ENCODE assay signal across 8 cellular contexts in genomic region chr11:9060700-9061111, GRCh38. TPM values are rescaled to one million over a fixed set of nuclear protein-coding genes. Genes with fewer than 3 reads are reported as not detected.
DNase-seq lines count a peak whose midpoint lies in the region; ATAC-seq, FAIRE-seq and TF ChIP-seq lines count a peak whose summit lies in the region.

No MANE protein-coding gene starts in this region.

- H3K27me3 Mint-ChIP-seq in activated CD4-positive, alpha-beta T cell treated with anti-CD3 and anti-CD28 coated beads, Interleukin-2, amount 10 ng/mL, durations not matched to agents 24 days and 14 days: peaks cover 17% of the 10 kb centered on the region

- no peak overlapping the region for H3K4me3 Mint-ChIP-seq in activated CD4-positive, alpha-beta T cell treated with anti-CD3 and anti-CD28 coated beads, Interleukin-2, amount 10 ng/mL, durations not matched to agents 24 days and 14 days

- no peaks in the 10 kb centered on the region for H3K4me1 ChIP-seq in breast epithelium

- H3K36me3 Mint-ChIP-seq in activated CD4-positive, alpha-beta T cell treated with anti-CD3 and anti-CD28 coated beads, Interleukin-2, amount 10 ng/mL, durations not matched to agents 24 days and 14 days (ENCODE audit: low read depth): no peaks in the 10 kb centered on the region

- TF ChIP-seq CTCF in bronchial epithelial cell (IDR thresholded peaks at IDR 0.05; ENCODE audit: insufficient read depth, low read length, severe bottlenecking): peak; percentile 45
- no peak for TF ChIP-seq CTCF in breast epithelium (IDR thresholded peaks at IDR 0.05)

- peak; percentile 84 for DNase-seq in activated CD4-positive, alpha-beta T cell treated with anti-CD3 and anti-CD28 coated beads, Interleukin-2, amount 10 ng/mL, durations not matched to agents 24 days and 14 days
- DNase-seq in activated CD4-positive, alpha-beta T cell treated with anti-CD3 and anti-CD28 coated beads for 4 hours: no peak
- DNase-seq in NAMALWA (ENCODE audit: low spot score) (peak; percentile 47), bronchial epithelial cell (ENCODE audit: low read depth) (peak; percentile 23), frontal cortex (ENCODE audit: low spot score in 2 of 2) (no peak), breast epithelium (ENCODE audit: low spot score in 2 of 2) (no peak)
- DNase-seq in stimulated activated naive CD8-positive, alpha-beta T cell treated with anti-CD3 and anti-CD28 coated beads, Interleukin-15, Interleukin-2, amounts not matched to agents 100 U/mL and 50 U/mL, for 24 hours: peak; percentile 61

- no peak for FAIRE-seq in bronchial epithelial cell (lab: Jason Lieb, UNC)
- FAIRE-seq in frontal cortex (lab: Jason Lieb, UNC): no peak

- no peak overlapping the region for H3K27ac ChIP-seq in breast epithelium

- H3K4me1 Mint-ChIP-seq in activated CD4-positive, alpha-beta T cell treated with anti-CD3 and anti-CD28 coated beads, Interleukin-2, amount 10 ng/mL, durations not matched to agents 24 days and 14 days: peaks cover 14% of the 10 kb centered on the region

- H3K36me3 ChIP-seq in bronchial epithelial cell (ENCODE audit: control insufficient read depth, insufficient read depth, low read length) (no peaks in the 10 kb centered on the region), breast epithelium (no peaks in the 10 kb centered on the region)

- ATAC-seq in HG02610 (IDR thresholded peaks at IDR 0.05; ENCODE audit: unreplicated experiment): peak; percentile 97
- ATAC-seq in stimulated activated naive CD8-positive, alpha-beta T cell treated with anti-CD3 and anti-CD28 coated beads, Interleukin-15, Interleukin-2, amounts not matched to agents 100 U/mL and 50 U/mL, for 24 hours: peak; percentile 99

- intact Hi-C loops in activated CD4-positive, alpha-beta T cell treated with anti-CD3 and anti-CD28 coated beads, Interleukin-2, amount 10 ng/mL, durations not matched to agents 24 days and 14 days (cut with micrococcal nuclease): loop anchor here (2.0 to 5.0 kb wide), 5 partner anchors 43 to 202 kb away; partner anchors contain the start of gene AKIP1
- intact Hi-C loops in breast epithelium (cut with DNase I; ENCODE audit: low total_unique reads): no loop called here

- peaks cover 3% of the 10 kb centered on the region for H3K27me3 ChIP-seq in bronchial epithelial cell (ENCODE audit: control insufficient read depth, insufficient read depth, low read length)
- H3K27me3 ChIP-seq in breast epithelium: no peaks in the 10 kb centered on the region

- no peaks in the 10 kb centered on the region for H3K9me3 ChIP-seq in breast epithelium

- peak overlapping the region; percentile 30 for H3K27ac Mint-ChIP-seq in activated CD4-positive, alpha-beta T cell treated with anti-CD3 and anti-CD28 coated beads, Interleukin-2, amount 10 ng/mL, durations not matched to agents 24 days and 14 days

- no peak overlapping the region for H3K4me3 ChIP-seq in bronchial epithelial cell (ENCODE audit: low read depth, low read length)
- no peak overlapping the region for H3K4me3 ChIP-seq in breast epithelium

- H3K9me3 Mint-ChIP-seq in activated CD4-positive, alpha-beta T cell treated with anti-CD3 and anti-CD28 coated beads, Interleukin-2, amount 10 ng/mL, durations not matched to agents 24 days and 14 days: peaks cover 5% of the 10 kb centered on the region

- no peak for TF ChIP-seq POLR2A in breast epithelium (IDR thresholded peaks at IDR 0.05)

RNA-seq across cellular contexts. Expression of gene SCUBE2, which starts 30.7 kb away (rescaled TPM):
- total RNA-seq in activated CD4-positive, alpha-beta T cell treated with anti-CD3 and anti-CD28 coated beads, Interleukin-2, amount 10 ng/mL, durations not matched to agents 24 days and 14 days: 0.19 TPM in 1 of 2 replicates, not detected in the other
- total RNA-seq in bronchial epithelial cell: not detected in 2 replicates
- 2.9 TPM for total RNA-seq in frontal cortex
- total RNA-seq in breast epithelium: 100 to 1,000 TPM in 1 of 3 donors, 10 to 100 TPM in 2; 35.7 to 139 (median 78.7) TPM

RNA-seq across cellular contexts. Expression of gene NRIP3, which starts 56.9 kb away (rescaled TPM):
- 4.8 and 5.3 TPM in 2 replicates for total RNA-seq in activated CD4-positive, alpha-beta T cell treated with anti-CD3 and anti-CD28 coated beads, Interleukin-2, amount 10 ng/mL, durations not matched to agents 24 days and 14 days
- total RNA-seq in bronchial epithelial cell: 1.6 and 2.2 TPM in 2 replicates
- 24.9 TPM for total RNA-seq in frontal cortex
- total RNA-seq in breast epithelium: 10 to 100 TPM in 1 of 3 donors, 1 to 10 TPM in 1, under 1 TPM in 1; 0.96 to 14.5 (median 3.6) TPM

Comparison
In these comparisons a context has a peak if more than half of its experiments do, and no peak if none do; other contexts are left out.
1. DNase-seq: peak in activated CD4-positive, alpha-beta T cell treated with anti-CD3 and anti-CD28 coated beads, Interleukin-2, amount 10 ng/mL, durations not matched to agents 24 days and 14 days (single experiment), NAMALWA (single experiment), bronchial epithelial cell (single experiment) and stimulated activated naive CD8-positive, alpha-beta T cell treated with anti-CD3 and anti-CD28 coated beads, Interleukin-15, Interleukin-2, amounts not matched to agents 100 U/mL and 50 U/mL, for 24 hours (single experiment); none in activated CD4-positive, alpha-beta T cell treated with anti-CD3 and anti-CD28 coated beads for 4 hours (0 of 2), frontal cortex (0 of 2) and breast epithelium (0 of 2).